1 cellular context compared by ENCODE assay signal in the genomic region with DNA sequence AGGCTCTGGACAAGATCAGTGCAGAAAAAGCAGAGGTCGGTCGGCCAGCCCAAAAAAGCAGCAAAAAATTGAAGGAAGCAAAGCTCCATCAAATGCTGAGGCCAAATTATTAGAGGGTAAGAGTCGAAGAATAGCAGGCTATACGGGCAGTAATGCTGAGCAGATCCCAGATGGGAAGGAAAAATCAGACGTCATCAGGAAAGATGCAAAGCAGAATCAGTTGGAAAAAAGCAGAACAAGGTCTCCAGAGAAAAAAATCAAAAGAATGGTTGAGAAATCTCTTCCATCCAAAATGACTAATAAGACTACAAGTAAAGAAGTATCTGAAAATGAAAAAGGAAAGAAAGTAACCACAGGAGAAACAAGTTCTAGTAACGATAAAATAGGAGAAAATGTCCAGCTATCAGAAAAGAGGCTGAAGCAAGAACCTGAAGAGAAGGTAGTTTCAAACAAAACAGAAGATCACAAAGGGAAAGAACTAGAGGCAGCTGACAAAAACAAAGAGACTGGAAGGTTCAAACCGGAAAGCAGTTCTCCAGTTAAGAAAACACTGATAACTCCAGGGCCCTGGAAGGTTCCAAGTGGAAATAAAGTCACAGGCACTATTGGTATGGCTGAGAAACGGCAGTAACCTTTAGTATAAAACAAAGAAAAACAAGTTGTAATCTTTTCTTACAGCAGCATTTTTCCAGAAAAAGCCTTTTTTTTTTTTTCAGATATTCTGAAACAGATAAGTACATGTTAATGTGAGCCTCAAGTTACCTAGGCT.
TF ChIP-seq lines count a peak whose summit lies in the region.

No MANE protein-coding gene starts in this region.

TF ChIP-seq in IMR-90, 13 proteins besides CTCF, POLR2A, EP300 and RAD21:
- TF ChIP-seq CEBPB (IDR thresholded peaks at IDR 0.05; ENCODE audit: low read depth, low read length) (no peak), MAFK (IDR thresholded peaks at IDR 0.05; ENCODE audit: low read depth, low read length) (no peak)
